ENCODE assay signal across 9 cellular contexts in genomic region chr1:37634554-37635308, GRCh38. TPM values are rescaled to one million over a fixed set of nuclear protein-coding genes. Genes with fewer than 3 reads are reported as not detected.
A peak's percentile ranks its signal among the peaks of the same experiment; 100 is the strongest.
DNase-seq lines count a peak whose midpoint lies in the region; ATAC-seq and TF ChIP-seq lines count a peak whose summit lies in the region.
"Had no signal": no experiment of that assay in that cellular context is flagged by ENCODE, and none has a peak within 500 bp of the region (broad histone marks: within the 10 kb centered on the region; RNA-seq: fewer than 3 reads in every experiment).

A gene with protein sequence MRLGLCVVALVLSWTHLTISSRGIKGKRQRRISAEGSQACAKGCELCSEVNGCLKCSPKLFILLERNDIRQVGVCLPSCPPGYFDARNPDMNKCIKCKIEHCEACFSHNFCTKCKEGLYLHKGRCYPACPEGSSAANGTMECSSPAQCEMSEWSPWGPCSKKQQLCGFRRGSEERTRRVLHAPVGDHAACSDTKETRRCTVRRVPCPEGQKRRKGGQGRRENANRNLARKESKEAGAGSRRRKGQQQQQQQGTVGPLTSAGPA (minus strand): TSS chr1:37634892. CDS start chr1:37629661, 5,231 bp downstream.

- intact Hi-C loops in tibial artery (cut with DNase I; ENCODE audit: low total_unique reads) = no loop called here

- H3K4me1 ChIP-seq in adipocyte (ENCODE audit: control insufficient read depth, insufficient read depth, low read length) (no peaks in the 10 kb centered on the region), tibial artery (peaks cover 0 to 23% (median 10%) of the 10 kb centered on the region in 4 donors)

- no peak within 1 kb of the TSS for H3K9ac ChIP-seq in adipocyte (ENCODE audit: low read length)

- no peak for DNase-seq in activated CD8-positive, alpha-beta memory T cell treated with anti-CD3 and anti-CD28 coated beads, Interleukin-2, amount 10 ng/mL, durations not matched to agents 7 days and 5 days
- no peak for DNase-seq in activated CD8-positive, alpha-beta memory T cell treated with anti-CD3 and anti-CD28 coated beads, Interleukin-2, amount 50 U/mL, for 4 hours
- DNase-seq in adipocyte (ENCODE audit: low read depth) (peak; percentile 75), iPS-NIHi7 (ENCODE audit: extremely low spot score) (peak; percentile 79), tibial artery (no peak), activated gamma-delta T cell treated with Interleukin-2 at 50 U/mL for 16 hours (no peak), LoVo (ENCODE audit: low spot score) (no peak)

- H3K27ac Mint-ChIP-seq in activated CD8-positive, alpha-beta memory T cell treated with anti-CD3 and anti-CD28 coated beads, Interleukin-2, amount 10 ng/mL, durations not matched to agents 7 days and 5 days = no peak within 1 kb of the TSS

- H3K36me3 ChIP-seq in adipocyte (ENCODE audit: control insufficient read depth, insufficient read depth, low read length, severe bottlenecking) (no peaks in the 10 kb centered on the region), tibial artery (no peaks in the 10 kb centered on the region)

- H3K27me3 Mint-ChIP-seq in activated CD8-positive, alpha-beta memory T cell treated with anti-CD3 and anti-CD28 coated beads, Interleukin-2, amount 10 ng/mL, durations not matched to agents 7 days and 5 days = peaks cover 79% of the 10 kb centered on the region

- H3K4me1 Mint-ChIP-seq in activated CD8-positive, alpha-beta memory T cell treated with anti-CD3 and anti-CD28 coated beads, Interleukin-2, amount 10 ng/mL, durations not matched to agents 7 days and 5 days = peaks cover 5% of the 10 kb centered on the region

- H3K9me3 ChIP-seq in adipocyte (ENCODE audit: control insufficient read depth, low read length) (no peaks in the 10 kb centered on the region), tibial artery (no peaks in the 10 kb centered on the region)

- peak within 1 kb of the TSS in 1 of 2 donors; percentile 7 for H3K27ac ChIP-seq in tibial artery

- CTCF ChIA-PET in activated CD8-positive, alpha-beta memory T cell treated with anti-CD3 and anti-CD28 coated beads, Interleukin-2, amount 10 ng/mL, durations not matched to agents 7 days and 5 days (lab: Charles Lee) = no interaction called here

- H3K9me3 Mint-ChIP-seq in activated CD8-positive, alpha-beta memory T cell treated with anti-CD3 and anti-CD28 coated beads, Interleukin-2, amount 10 ng/mL, durations not matched to agents 7 days and 5 days (ENCODE audit: low read depth) = no peaks in the 10 kb centered on the region

- ATAC-seq in activated CD8-positive, alpha-beta memory T cell treated with anti-CD3 and anti-CD28 coated beads, Interleukin-2, amount 10 ng/mL, durations not matched to agents 7 days and 5 days = peak; percentile 39
- no peak for ATAC-seq in GM18498 (IDR thresholded peaks at IDR 0.05; ENCODE audit: unreplicated experiment)

- H3K27me3 ChIP-seq in adipocyte (replicated peaks; ENCODE audit: control insufficient read depth, insufficient read depth, low read length) (peaks cover 81% of the 10 kb centered on the region), tibial artery (peaks cover 0 to 86% of the 10 kb centered on the region in 2 donors)

- H3K4me3 ChIP-seq in adipocyte (ENCODE audit: low read length) = no peak within 1 kb of the TSS
- peak within 1 kb of the TSS; percentile 44 to 52 for H3K4me3 ChIP-seq in tibial artery

- no peak for TF ChIP-seq CTCF in tibial artery (IDR thresholded peaks at IDR 0.05)

- H3K36me3 Mint-ChIP-seq in activated CD8-positive, alpha-beta memory T cell treated with anti-CD3 and anti-CD28 coated beads, Interleukin-2, amount 10 ng/mL, durations not matched to agents 7 days and 5 days = no peaks in the 10 kb centered on the region

- no peak within 1 kb of the TSS for H3K4me3 Mint-ChIP-seq in activated CD8-positive, alpha-beta memory T cell treated with anti-CD3 and anti-CD28 coated beads, Interleukin-2, amount 10 ng/mL, durations not matched to agents 7 days and 5 days

RNA-seq across cellular contexts. Expression of the gene that starts here (rescaled TPM):
- total RNA-seq in activated CD8-positive, alpha-beta memory T cell treated with anti-CD3 and anti-CD28 coated beads, Interleukin-2, amount 10 ng/mL, durations not matched to agents 7 days and 5 days = not detected
- total RNA-seq: HT1080 had no signal

Comparison
In these comparisons a context has a peak if more than half of its experiments do, and no peak if none do; other contexts are left out.
1. Peak in ATAC-seq in activated CD8-positive, alpha-beta memory T cell treated with anti-CD3 and anti-CD28 coated beads, Interleukin-2, amount 10 ng/mL, durations not matched to agents 7 days and 5 days; RNA of the gene not detected or under 1 TPM.
2. DNase-seq: peak in adipocyte (single experiment) and iPS-NIHi7 (single experiment); none in activated CD8-positive, alpha-beta memory T cell treated with anti-CD3 and anti-CD28 coated beads, Interleukin-2, amount 10 ng/mL, durations not matched to agents 7 days and 5 days (single experiment), activated CD8-positive, alpha-beta memory T cell treated with anti-CD3 and anti-CD28 coated beads, Interleukin-2, amount 50 U/mL, for 4 hours (single experiment), tibial artery (0 of 2), activated gamma-delta T cell treated with Interleukin-2 at 50 U/mL for 16 hours (single experiment) and LoVo (single experiment).